In the genomic region with DNA sequence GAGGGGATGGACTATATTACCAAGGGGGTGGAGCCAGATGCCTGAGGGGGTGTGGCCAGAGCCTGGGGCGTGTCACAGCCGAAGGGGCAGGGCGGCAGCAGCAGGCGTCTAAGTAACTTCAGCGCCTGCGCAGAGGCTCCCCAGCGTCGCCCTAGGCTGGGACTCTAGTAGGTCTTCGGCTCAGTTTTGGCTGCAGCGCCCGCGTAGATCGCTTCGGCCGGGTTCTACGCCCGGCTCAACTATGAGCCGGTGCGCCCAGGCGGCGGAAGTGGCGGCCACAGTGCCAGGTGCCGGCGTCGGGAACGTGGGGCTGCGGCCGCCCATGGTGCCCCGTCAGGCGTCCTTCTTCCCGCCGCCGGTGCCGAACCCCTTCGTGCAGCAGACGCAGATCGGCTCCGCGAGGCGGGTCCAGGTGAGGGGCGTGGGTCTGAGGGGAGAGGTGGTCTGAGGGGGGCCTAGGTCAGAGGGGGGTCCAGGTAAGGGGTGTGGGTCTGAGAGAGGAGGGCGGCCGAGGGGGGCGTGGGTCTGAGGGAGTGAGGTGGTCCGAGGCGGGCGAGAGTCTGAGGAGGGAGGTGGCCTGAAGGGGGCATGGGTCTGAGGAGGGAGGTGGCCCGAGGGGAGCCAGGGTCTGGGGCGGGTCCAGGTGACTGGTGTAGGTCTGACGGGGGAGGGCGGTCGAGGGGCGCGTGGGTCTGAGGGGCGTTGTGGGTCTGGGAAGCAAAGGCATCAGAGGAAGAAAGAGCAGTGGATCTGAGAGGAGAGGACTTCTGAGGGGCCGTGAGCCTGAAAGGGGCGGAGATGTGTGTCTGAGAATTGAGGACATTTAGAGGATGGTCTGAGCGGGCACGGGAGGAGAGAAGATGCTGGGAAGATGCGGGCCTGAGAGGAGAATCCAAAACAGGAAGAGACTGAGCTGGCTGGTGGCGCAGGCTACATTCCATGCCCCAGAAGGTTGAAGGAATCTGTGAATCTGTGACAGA, we compare ENCODE assay signal across 8 cellular contexts. TPM values are rescaled to one million over a fixed set of nuclear protein-coding genes. Genes with fewer than 3 reads are reported as not detected.
DNase-seq lines count a peak whose midpoint lies in the region; ATAC-seq and TF ChIP-seq lines count a peak whose summit lies in the region.

A gene with protein sequence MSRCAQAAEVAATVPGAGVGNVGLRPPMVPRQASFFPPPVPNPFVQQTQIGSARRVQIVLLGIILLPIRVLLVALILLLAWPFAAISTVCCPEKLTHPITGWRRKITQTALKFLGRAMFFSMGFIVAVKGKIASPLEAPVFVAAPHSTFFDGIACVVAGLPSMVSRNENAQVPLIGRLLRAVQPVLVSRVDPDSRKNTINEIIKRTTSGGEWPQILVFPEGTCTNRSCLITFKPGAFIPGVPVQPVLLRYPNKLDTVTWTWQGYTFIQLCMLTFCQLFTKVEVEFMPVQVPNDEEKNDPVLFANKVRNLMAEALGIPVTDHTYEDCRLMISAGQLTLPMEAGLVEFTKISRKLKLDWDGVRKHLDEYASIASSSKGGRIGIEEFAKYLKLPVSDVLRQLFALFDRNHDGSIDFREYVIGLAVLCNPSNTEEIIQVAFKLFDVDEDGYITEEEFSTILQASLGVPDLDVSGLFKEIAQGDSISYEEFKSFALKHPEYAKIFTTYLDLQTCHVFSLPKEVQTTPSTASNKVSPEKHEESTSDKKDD (plus strand): TSS at position 132 of the 980 bp plus-strand sequence. CDS start 110 bp downstream, at position 242.

- peaks cover 29% of the 10 kb centered on the region for H3K27me3 Mint-ChIP-seq in activated T-cell treated with anti-CD3 and anti-CD28 coated beads, Interleukin-2, amount 50 U/mL, for 4 hours (ENCODE audit: low read depth)
- peaks cover 41% of the 10 kb centered on the region for H3K27me3 Mint-ChIP-seq in stimulated activated naive CD8-positive, alpha-beta T cell treated with anti-CD3 and anti-CD28 coated beads, Interleukin-15, amount 100 ng/mL, for 72 hours

- H3K4me3 ChIP-seq in fibroblast of pulmonary artery (replicated peaks; ENCODE audit: low read depth, low read length) (peak within 1 kb of the TSS; percentile 83), mucosa of rectum (ENCODE audit: low read length in 2 of 2) (peak within 1 kb of the TSS; percentile 72 to 78)

- no peaks in the 10 kb centered on the region for H3K9me3 ChIP-seq in mucosa of rectum (ENCODE audit: control insufficient read depth in 2 of 2, low read length in 2 of 2)

- peak; percentile 5 to 36 for DNase-seq in activated CD4-positive, alpha-beta T cell treated with anti-CD3 and anti-CD28 coated beads for 24 hours (ENCODE audit: low read depth in 2 of 2)
- DNase-seq in activated CD4-positive, alpha-beta T cell treated with anti-CD3 and anti-CD28 coated beads for 4 hours: no peak
- peak; percentile 45 to 52 for DNase-seq in NCI-H1930 (lab: John Stamatoyannopoulos, UW)
- DNase-seq in activated T-cell treated with anti-CD3 and anti-CD28 coated beads, Interleukin-2, amount 50 U/mL, for 4 hours: no peak
- DNase-seq in fibroblast of pulmonary artery (ENCODE audit: low read depth): peak; percentile 91
- peak; percentile 31 to 32 for DNase-seq in stimulated activated naive CD8-positive, alpha-beta T cell treated with anti-CD3 and anti-CD28 coated beads, Interleukin-15, amount 100 ng/mL, for 72 hours

- peaks cover 6% of the 10 kb centered on the region for H3K4me1 Mint-ChIP-seq in activated T-cell treated with anti-CD3 and anti-CD28 coated beads, Interleukin-2, amount 50 U/mL, for 4 hours (ENCODE audit: low read depth)
- peaks cover 15% of the 10 kb centered on the region for H3K4me1 Mint-ChIP-seq in stimulated activated naive CD8-positive, alpha-beta T cell treated with anti-CD3 and anti-CD28 coated beads, Interleukin-15, amount 100 ng/mL, for 72 hours

- H3K36me3 ChIP-seq in mucosa of rectum (ENCODE audit: control insufficient read depth in 2 of 2, insufficient read depth in 2 of 2, low read length in 2 of 2): no peaks in the 10 kb centered on the region

- no peak for TF ChIP-seq CTCF in fibroblast of pulmonary artery (IDR thresholded peaks at IDR 0.05; ENCODE audit: low read length, missing control alignments)

- H3K9me3 Mint-ChIP-seq in activated T-cell treated with anti-CD3 and anti-CD28 coated beads, Interleukin-2, amount 50 U/mL, for 4 hours: peaks cover 9% of the 10 kb centered on the region
- peaks cover 9 to 17% of the 10 kb centered on the region in 2 donors for H3K9me3 Mint-ChIP-seq in stimulated activated naive CD8-positive, alpha-beta T cell treated with anti-CD3 and anti-CD28 coated beads, Interleukin-15, amount 100 ng/mL, for 72 hours

- H3K27ac Mint-ChIP-seq in stimulated activated naive CD8-positive, alpha-beta T cell treated with anti-CD3 and anti-CD28 coated beads, Interleukin-15, amount 100 ng/mL, for 72 hours: peak within 1 kb of the TSS in 1 of 2 donors; percentile 77

- H3K4me3 Mint-ChIP-seq in activated T-cell treated with anti-CD3 and anti-CD28 coated beads, Interleukin-2, amount 50 U/mL, for 4 hours: peak within 1 kb of the TSS; percentile 56
- H3K4me3 Mint-ChIP-seq in stimulated activated naive CD8-positive, alpha-beta T cell treated with anti-CD3 and anti-CD28 coated beads, Interleukin-15, amount 100 ng/mL, for 72 hours: peak within 1 kb of the TSS; percentile 66 to 72

- H3K27me3 ChIP-seq in mucosa of rectum (ENCODE audit: control insufficient read depth in 2 of 2, insufficient read depth in 2 of 2, low read length in 2 of 2): no peaks in the 10 kb centered on the region

- peaks cover 2 to 9% of the 10 kb centered on the region in 2 donors for H3K4me1 ChIP-seq in mucosa of rectum (ENCODE audit: control insufficient read depth in 2 of 2, insufficient read depth in 2 of 2, low read length in 2 of 2)

- H3K27ac ChIP-seq in mucosa of rectum (ENCODE audit: low read depth in 2 of 2, low read length in 2 of 2): peak within 1 kb of the TSS; percentile 72 to 76

- H3K36me3 Mint-ChIP-seq in activated T-cell treated with anti-CD3 and anti-CD28 coated beads, Interleukin-2, amount 50 U/mL, for 4 hours (ENCODE audit: insufficient read depth): no peaks in the 10 kb centered on the region

- peak within 1 kb of the TSS; percentile 52 to 83 for H3K9ac ChIP-seq in mucosa of rectum (ENCODE audit: low read depth in 1 of 2, low read length in 2 of 2)

- peak; percentile 73 to 86 for ATAC-seq in activated T-cell treated with anti-CD3 and anti-CD28 coated beads, Interleukin-2, amount 50 U/mL, for 4 hours
- peak; percentile 72 for ATAC-seq in stimulated activated naive CD8-positive, alpha-beta T cell treated with anti-CD3 and anti-CD28 coated beads, Interleukin-15, amount 100 ng/mL, for 72 hours
- no peak for ATAC-seq in GM18505 (IDR thresholded peaks at IDR 0.05; ENCODE audit: unreplicated experiment)

- TF ChIP-seq POLR2A in GM18505 (IDR thresholded peaks at IDR 0.05; ENCODE audit: borderline replicate concordance, extremely low read depth, insufficient read depth, insufficient read length): no peak

RNA-seq across cellular contexts. Expression of the gene that starts here (rescaled TPM):
- 1 to 10 TPM in 1 of 3 donors, under 1 TPM in 2; 0.18 to 1.5 (median 0.79) TPM for total RNA-seq in activated T-cell treated with anti-CD3 and anti-CD28 coated beads, Interleukin-2, amount 50 U/mL, for 4 hours

Comparison
In these comparisons a context has a peak if more than half of its experiments do, and no peak if none do; other contexts are left out.
1. DNase-seq: peak in activated CD4-positive, alpha-beta T cell treated with anti-CD3 and anti-CD28 coated beads for 24 hours (2 of 2), NCI-H1930 (2 of 2), fibroblast of pulmonary artery (single experiment) and stimulated activated naive CD8-positive, alpha-beta T cell treated with anti-CD3 and anti-CD28 coated beads, Interleukin-15, amount 100 ng/mL, for 72 hours (2 of 2); none in activated CD4-positive, alpha-beta T cell treated with anti-CD3 and anti-CD28 coated beads for 4 hours (0 of 2) and activated T-cell treated with anti-CD3 and anti-CD28 coated beads, Interleukin-2, amount 50 U/mL, for 4 hours (single experiment).